In genomic region chr11:124953753-124954624, GRCh38 we compare ENCODE assay signal across 8 cellular contexts. TPM values are rescaled to one million over a fixed set of nuclear protein-coding genes. Genes with fewer than 3 reads are reported as not detected.
DNase-seq lines count a peak whose midpoint lies in the region; ATAC-seq and TF ChIP-seq lines count a peak whose summit lies in the region.

Gene CCDC15 (plus strand): TSS chr11:124954202. CDS start chr11:124954733, 531 bp downstream.

- H3K9me3 Mint-ChIP-seq in CD14-positive monocyte: peaks cover 0 to 5% (median 2%) of the 10 kb centered on the region in 7 donors

- H3K4me1 ChIP-seq in ectodermal cell (ENCODE audit: control insufficient read depth, insufficient read depth, low read length): peaks cover 10% of the 10 kb centered on the region

- H3K4me3 ChIP-seq in ectodermal cell (ENCODE audit: insufficient read depth, low read depth, low read length) (peak within 1 kb of the TSS; percentile 63), lower leg skin (ENCODE audit: low read depth, poor library complexity, severe bottlenecking) (peak within 1 kb of the TSS; percentile 36)

- 1% methylated on average over 54 of the region's 54 CpGs for WGBS in ectodermal cell, 2 experiments
- 0% methylated on average over 52 to 54 of the region's 54 CpGs for WGBS in lower leg skin, 2 donors

- peaks cover 20% of the 10 kb centered on the region for H3K27me3 ChIP-seq in ectodermal cell (ENCODE audit: control insufficient read depth, insufficient read depth, low read length, poor library complexity, severe bottlenecking)

- H3K4me3 Mint-ChIP-seq in CD14-positive monocyte: no peak within 1 kb of the TSS

- H3K4me1 Mint-ChIP-seq in CD14-positive monocyte: no peaks in the 10 kb centered on the region

- TF ChIP-seq CTCF in CD14-positive monocyte (IDR thresholded peaks at IDR 0.05): no peak
- no peak for TF ChIP-seq CTCF in lower leg skin (IDR thresholded peaks at IDR 0.05)

- peak in 1 of 2 donors; percentile 51 for TF ChIP-seq POLR2A in lower leg skin (IDR thresholded peaks at IDR 0.05)

- ATAC-seq in GM19395 (IDR thresholded peaks at IDR 0.05; ENCODE audit: unreplicated experiment): peak; percentile 99
- peak; percentile 96 for ATAC-seq in HG03558 (IDR thresholded peaks at IDR 0.05; ENCODE audit: extremely low read depth, unreplicated experiment)

- peaks cover 0 to 2% of the 10 kb centered on the region in 2 donors for H3K36me3 Mint-ChIP-seq in CD14-positive monocyte

- H3K27me3 Mint-ChIP-seq in CD14-positive monocyte (ENCODE audit: low read depth in 3 of 3): peaks cover 0 to 4% (median 2%) of the 10 kb centered on the region in 3 donors

- peak; percentile 95 for DNase-seq in CD14-positive monocyte (ENCODE audit: low spot score)
- DNase-seq in NCI-H748 treated with DMSO at 0.1 percent for 48 hours (lab: John Stamatoyannopoulos, UW): peak; percentile 78
- DNase-seq in activated CD4-positive, alpha-beta T cell treated with anti-CD3 and anti-CD28 coated beads, Interleukin-2, amount 50 U/mL, for 48 hours: peak; percentile 96 to 98
- peak; percentile 95 to 99 for DNase-seq in lower leg skin (ENCODE audit: low spot score in 2 of 2)
- peak; percentile 91 to 97 for DNase-seq in stimulated activated CD4-positive, alpha-beta T cell treated with anti-CD3 and anti-CD28 coated beads, Interleukin-4, amount 100 ng/mL, for 48 hours (ENCODE audit: low read depth in 2 of 2)

- H3K9me3 ChIP-seq in ectodermal cell (ENCODE audit: control insufficient read depth, low read length): no peaks in the 10 kb centered on the region

- intact Hi-C loops in CD14-positive monocyte (cut with micrococcal nuclease): loop anchor here in 1 of 2 donors (10.0 kb wide), 1 partner anchor 111 kb away; the partner anchor contains the start of gene SLC37A2
- intact Hi-C loops in lower leg skin (cut with DNase I; ENCODE audit: low total_unique reads): loop anchor here (5.0 to 10.0 kb wide), 2 partner anchors 191 to 393 kb away; no protein-coding TSS in a partner anchor

- H3K36me3 ChIP-seq in ectodermal cell (ENCODE audit: control insufficient read depth, insufficient read depth, low read length): no peaks in the 10 kb centered on the region

- no peak within 1 kb of the TSS for H3K27ac Mint-ChIP-seq in CD14-positive monocyte

- H3K27ac ChIP-seq in ectodermal cell (ENCODE audit: insufficient read depth, low read depth, low read length, poor library complexity, severe bottlenecking): peak within 1 kb of the TSS; percentile 17

RNA-seq across cellular contexts. Expression of gene CCDC15, which starts in this region (rescaled TPM):
- polyA plus RNA-seq in CD14-positive monocyte: under 1 TPM; 0.28 to 0.32 TPM
- 6.4 TPM for polyA plus RNA-seq in ectodermal cell (2013, experiment 1 of 4)
- 6.7 TPM for polyA plus RNA-seq in ectodermal cell (2013, experiment 2 of 4)
- polyA plus RNA-seq in ectodermal cell (2013, experiment 3 of 4): 5.3 TPM
- 4.7 TPM for polyA plus RNA-seq in ectodermal cell (2013, experiment 4 of 4)
- total RNA-seq in lower leg skin: 1 to 10 TPM; 2.1 to 4.2 (median 2.9) TPM

Comparison
In these comparisons a context has a peak if more than half of its experiments do, and no peak if none do; other contexts are left out.
1. Peak in every context shown above with its lines: DNase-seq, ATAC-seq, H3K4me3 ChIP-seq and H3K27ac ChIP-seq.
2. Peak in DNase-seq in CD14-positive monocyte; RNA of the gene not detected or under 1 TPM.